Comparison of ENCODE assay signal across 1 cellular context in genomic region chr1:111190931-111191451, GRCh38.
TF ChIP-seq lines count a peak whose summit lies in the region.

No MANE protein-coding gene starts in this region.

TF ChIP-seq in GM12878, 131 proteins besides CTCF, POLR2A, EP300 and RAD21:
- TF ChIP-seq E4F1 (IDR thresholded peaks at IDR 0.05; ENCODE audit: borderline replicate concordance, partially characterized antibody), result no peak
- TF ChIP-seq ZNF207 (IDR thresholded peaks at IDR 0.05; ENCODE audit: borderline replicate concordance), result no peak
- TF ChIP-seq POLR2AphosphoS2 (IDR thresholded peaks at IDR 0.05; ENCODE audit: low read depth, low read length), result peak; percentile 3; the same call in 1 of the 2 replicates
- no peak for TF ChIP-seq BRCA1 (IDR thresholded peaks at IDR 0.05; ENCODE audit: low read depth, low read length)
- TF ChIP-seq E2F8 (IDR thresholded peaks at IDR 0.05; ENCODE audit: low read depth, partially characterized antibody), result no peak
- no peak for TF ChIP-seq RFX5 (IDR thresholded peaks at IDR 0.05; ENCODE audit: low read depth, low read length)
- no peak for TF ChIP-seq NFIC (IDR thresholded peaks at IDR 0.05; ENCODE audit: low read depth, low read length)
- peak; percentile 10; the same call in 1 of the 3 replicates for TF ChIP-seq POU2F2 (IDR thresholded peaks at IDR 0.05; ENCODE audit: borderline replicate concordance, low read depth, low read length)
- TF ChIP-seq HSF1 (IDR thresholded peaks at IDR 0.05; ENCODE audit: low read depth, low read length), result no peak
- TF ChIP-seq EED (IDR thresholded peaks at IDR 0.05; ENCODE audit: low read depth), result no peak
